In the genomic region with DNA sequence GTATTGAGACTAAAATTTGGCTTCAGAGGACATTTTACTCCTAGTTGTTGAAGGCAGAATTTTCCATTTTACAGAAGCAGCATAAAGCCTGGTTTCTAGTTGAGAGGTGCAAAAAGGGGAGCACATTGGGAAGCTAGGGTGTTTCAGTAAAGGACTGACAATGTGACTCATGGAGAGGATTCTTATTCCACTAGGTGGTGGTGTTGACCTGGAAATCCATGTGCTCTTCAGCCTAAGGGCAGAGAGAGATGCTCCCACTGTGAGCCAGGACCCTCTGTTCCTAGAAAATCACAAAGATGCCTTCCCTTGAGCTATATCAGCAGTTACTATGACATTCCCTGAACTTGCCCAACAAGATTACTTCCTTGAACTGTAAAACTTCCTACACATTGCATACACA, we compare ENCODE assay signal across 8 cellular contexts.
DNase-seq lines count a peak whose midpoint lies in the region; ATAC-seq and TF ChIP-seq lines count a peak whose summit lies in the region.

No MANE protein-coding gene starts in this region.

- H3K4me1 Mint-ChIP-seq in activated CD4-positive, alpha-beta T cell treated with anti-CD3 and anti-CD28 coated beads for 36 hours: no peaks in the 10 kb centered on the region

- ATAC-seq in activated CD4-positive, alpha-beta T cell treated with anti-CD3 and anti-CD28 coated beads for 36 hours: no peak
- ATAC-seq in HG03175 (IDR thresholded peaks at IDR 0.05; ENCODE audit: unreplicated experiment) (no peak), GM19351 (IDR thresholded peaks at IDR 0.05; ENCODE audit: unreplicated experiment) (no peak)

- CTCF ChIA-PET in activated CD4-positive, alpha-beta T cell treated with anti-CD3 and anti-CD28 coated beads for 36 hours (lab: Charles Lee): interaction anchor here (0.6 to 1.1 kb wide), 2 partner anchors 485 to 573 kb away, joined by 3 to 4 read pairs; no protein-coding TSS in a partner anchor

- no peak for TF ChIP-seq EP300 in suprapubic skin (IDR thresholded peaks at IDR 0.05)

- peak; percentile 36; the same call in 1 of the 2 replicates for TF ChIP-seq CTCF in AG10803 (conservative IDR thresholded peaks at IDR 0.05; ENCODE audit: low read length)
- peak; percentile 31 for TF ChIP-seq CTCF in OCI-LY3 (IDR thresholded peaks at IDR 0.05; ENCODE audit: low read depth, low read length)
- TF ChIP-seq CTCF in hepatocyte (IDR thresholded peaks at IDR 0.05; ENCODE audit: poor library complexity): peak; percentile 69
- no peak for TF ChIP-seq CTCF in suprapubic skin (IDR thresholded peaks at IDR 0.05)

- H3K4me3 ChIP-seq in AG10803 (ENCODE audit: low read length) (no peak overlapping the region), OCI-LY3 (ENCODE audit: low read length) (no peak overlapping the region), hepatocyte (no peak overlapping the region), suprapubic skin (no peak overlapping the region)

- TF ChIP-seq POLR2A in suprapubic skin (IDR thresholded peaks at IDR 0.05): no peak

- H2AFZ ChIP-seq in OCI-LY3 (ENCODE audit: low read depth, low read length) (no peak overlapping the region), hepatocyte (no peak overlapping the region)

- H3K79me2 ChIP-seq in OCI-LY3 (ENCODE audit: low read length) (no peaks in the 10 kb centered on the region), hepatocyte (no peaks in the 10 kb centered on the region)

- H3K27ac ChIP-seq in OCI-LY3 (ENCODE audit: low read length): no peak overlapping the region
- no peak overlapping the region for H3K27ac ChIP-seq in hepatocyte
- no peak overlapping the region for H3K27ac ChIP-seq in suprapubic skin

- DNase-seq in AG10803 (ENCODE audit: low read depth) (peak; percentile 8), H4 (ENCODE audit: low spot score) (peak; percentile 5), hepatocyte (ENCODE audit: low spot score) (peak; percentile 63), suprapubic skin (ENCODE audit: low spot score in 2 of 2) (no peak)
- no peak for DNase-seq in activated CD4-positive, alpha-beta T cell treated with anti-CD3 and anti-CD28 coated beads for 36 hours

- H3K9ac ChIP-seq in OCI-LY3 (ENCODE audit: low read length): no peak overlapping the region

- POLR2A ChIA-PET in activated CD4-positive, alpha-beta T cell treated with anti-CD3 and anti-CD28 coated beads for 36 hours (lab: Charles Lee): no interaction called here

- H3K4me1 ChIP-seq in OCI-LY3 (ENCODE audit: low read length) (no peaks in the 10 kb centered on the region), hepatocyte (ENCODE audit: insufficient read depth) (no peaks in the 10 kb centered on the region), suprapubic skin (no peaks in the 10 kb centered on the region)

- H3K27me3 ChIP-seq in OCI-LY3 (ENCODE audit: low read depth, low read length) (no peaks in the 10 kb centered on the region), hepatocyte (no peaks in the 10 kb centered on the region), suprapubic skin (no peaks in the 10 kb centered on the region)

- no peaks in the 10 kb centered on the region for H3K27me3 Mint-ChIP-seq in activated CD4-positive, alpha-beta T cell treated with anti-CD3 and anti-CD28 coated beads for 36 hours

- H3K4me3 Mint-ChIP-seq in activated CD4-positive, alpha-beta T cell treated with anti-CD3 and anti-CD28 coated beads for 36 hours: no peak overlapping the region

- no peak overlapping the region for H3K27ac Mint-ChIP-seq in activated CD4-positive, alpha-beta T cell treated with anti-CD3 and anti-CD28 coated beads for 36 hours

- H3K9me3 Mint-ChIP-seq in activated CD4-positive, alpha-beta T cell treated with anti-CD3 and anti-CD28 coated beads for 36 hours (ENCODE audit: low read depth): peaks cover 5% of the 10 kb centered on the region

- no peaks in the 10 kb centered on the region for H3K9me2 ChIP-seq in hepatocyte (replicated peaks; ENCODE audit: insufficient read depth)

- H4K20me1 ChIP-seq in OCI-LY3 (ENCODE audit: insufficient read depth, low read length): no peaks in the 10 kb centered on the region
- no peaks in the 10 kb centered on the region for H4K20me1 ChIP-seq in hepatocyte (ENCODE audit: insufficient read depth, poor library complexity, severe bottlenecking)

- H3K4me2 ChIP-seq in OCI-LY3 (ENCODE audit: low read length): no peak overlapping the region
- no peak overlapping the region for H3K4me2 ChIP-seq in hepatocyte

- H3K9me3 ChIP-seq in OCI-LY3 (ENCODE audit: insufficient read depth, low read length) (no peaks in the 10 kb centered on the region), hepatocyte (ENCODE audit: low read depth) (no peaks in the 10 kb centered on the region), suprapubic skin (peaks cover 5% of the 10 kb centered on the region)

- intact Hi-C loops in activated CD4-positive, alpha-beta T cell treated with anti-CD3 and anti-CD28 coated beads for 36 hours (cut with DNase I, micrococcal nuclease): loop anchor here in 1 of 2 experiments (1.0 to 10.0 kb wide), 2 partner anchors 485 to 572 kb away; no protein-coding TSS in a partner anchor

- H3K36me3 ChIP-seq in OCI-LY3 (replicated peaks; ENCODE audit: low read depth, low read length): no peaks in the 10 kb centered on the region
- H3K36me3 ChIP-seq in hepatocyte (replicated peaks; ENCODE audit: insufficient read depth, low read depth): no peaks in the 10 kb centered on the region
- H3K36me3 ChIP-seq in suprapubic skin: no peaks in the 10 kb centered on the region

- no peaks in the 10 kb centered on the region for H3K36me3 Mint-ChIP-seq in activated CD4-positive, alpha-beta T cell treated with anti-CD3 and anti-CD28 coated beads for 36 hours (ENCODE audit: low read depth)

Comparison
In these comparisons a context has a peak if more than half of its experiments do, and no peak if none do; other contexts are left out.
1. DNase-seq: peak in AG10803 (single experiment), H4 (single experiment) and hepatocyte (single experiment); none in suprapubic skin (0 of 2) and activated CD4-positive, alpha-beta T cell treated with anti-CD3 and anti-CD28 coated beads for 36 hours (single experiment).
2. CTCF ChIP-seq: peak in AG10803 (single experiment), OCI-LY3 (single experiment) and hepatocyte (single experiment); none in suprapubic skin (0 of 2).